Comparison of ENCODE assay signal across 1 cellular context in genomic region chr4:56129431-56129861, GRCh38.
TF ChIP-seq lines count a peak whose summit lies in the region.

No MANE protein-coding gene starts in this region.

TF ChIP-seq in GM12878, 131 proteins besides CTCF, POLR2A, EP300 and RAD21 (continued from another document):
- TF ChIP-seq, protein P1, sequence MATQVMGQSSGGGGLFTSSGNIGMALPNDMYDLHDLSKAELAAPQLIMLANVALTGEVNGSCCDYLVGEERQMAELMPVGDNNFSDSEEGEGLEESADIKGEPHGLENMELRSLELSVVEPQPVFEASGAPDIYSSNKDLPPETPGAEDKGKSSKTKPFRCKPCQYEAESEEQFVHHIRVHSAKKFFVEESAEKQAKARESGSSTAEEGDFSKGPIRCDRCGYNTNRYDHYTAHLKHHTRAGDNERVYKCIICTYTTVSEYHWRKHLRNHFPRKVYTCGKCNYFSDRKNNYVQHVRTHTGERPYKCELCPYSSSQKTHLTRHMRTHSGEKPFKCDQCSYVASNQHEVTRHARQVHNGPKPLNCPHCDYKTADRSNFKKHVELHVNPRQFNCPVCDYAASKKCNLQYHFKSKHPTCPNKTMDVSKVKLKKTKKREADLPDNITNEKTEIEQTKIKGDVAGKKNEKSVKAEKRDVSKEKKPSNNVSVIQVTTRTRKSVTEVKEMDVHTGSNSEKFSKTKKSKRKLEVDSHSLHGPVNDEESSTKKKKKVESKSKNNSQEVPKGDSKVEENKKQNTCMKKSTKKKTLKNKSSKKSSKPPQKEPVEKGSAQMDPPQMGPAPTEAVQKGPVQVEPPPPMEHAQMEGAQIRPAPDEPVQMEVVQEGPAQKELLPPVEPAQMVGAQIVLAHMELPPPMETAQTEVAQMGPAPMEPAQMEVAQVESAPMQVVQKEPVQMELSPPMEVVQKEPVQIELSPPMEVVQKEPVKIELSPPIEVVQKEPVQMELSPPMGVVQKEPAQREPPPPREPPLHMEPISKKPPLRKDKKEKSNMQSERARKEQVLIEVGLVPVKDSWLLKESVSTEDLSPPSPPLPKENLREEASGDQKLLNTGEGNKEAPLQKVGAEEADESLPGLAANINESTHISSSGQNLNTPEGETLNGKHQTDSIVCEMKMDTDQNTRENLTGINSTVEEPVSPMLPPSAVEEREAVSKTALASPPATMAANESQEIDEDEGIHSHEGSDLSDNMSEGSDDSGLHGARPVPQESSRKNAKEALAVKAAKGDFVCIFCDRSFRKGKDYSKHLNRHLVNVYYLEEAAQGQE (IDR thresholded peaks at IDR 0.05; ENCODE audit: low read depth, low read length) = no peak
